ENCODE assay signal across 23 cellular contexts in genomic region chr21:45704311-45705108, GRCh38.
A peak's percentile ranks its signal among the peaks of the same experiment; 100 is the strongest.
DNase-seq lines count a peak whose midpoint lies in the region; ATAC-seq, FAIRE-seq and TF ChIP-seq lines count a peak whose summit lies in the region.
"Had no signal": no experiment of that assay in that cellular context is flagged by ENCODE, and none has a peak within 500 bp of the region (broad histone marks: within the 10 kb centered on the region; RNA-seq: fewer than 3 reads in every experiment).

No MANE protein-coding gene starts in this region.

- peaks cover 3% of the 10 kb centered on the region for H3K27me3 Mint-ChIP-seq in activated T-helper 17 cell treated with anti-CD3 and anti-CD28 coated beads, Interleukin-2, amount 50 U/mL, for 72 hours
- peaks cover 11% of the 10 kb centered on the region for H3K27me3 Mint-ChIP-seq in glutamatergic neuron (ENCODE audit: unreplicated experiment)
- H3K27me3 Mint-ChIP-seq: CD4-positive, alpha-beta memory T cell had no signal

- no peaks in the 10 kb centered on the region for H3K27me3 ChIP-seq in BE2C
- no peaks in the 10 kb centered on the region for H3K27me3 ChIP-seq in pancreas

- peaks cover 3% of the 10 kb centered on the region for H3K4me1 Mint-ChIP-seq in activated T-helper 17 cell treated with anti-CD3 and anti-CD28 coated beads, Interleukin-2, amount 50 U/mL, for 72 hours
- peaks cover 26% of the 10 kb centered on the region for H3K4me1 Mint-ChIP-seq in glutamatergic neuron (ENCODE audit: low read depth, unreplicated experiment)

- DNase-seq in BE2C (peak; percentile 81), SK-N-DZ (ENCODE audit: low spot score) (peak; percentile 97), glutamatergic neuron (no peak), pancreas (no peak)
- no peak for DNase-seq in stimulated activated CD4-positive, alpha-beta T cell treated with anti-CD3 and anti-CD28 coated beads, Interleukin-2, amount 100 ng/mL, for 24 hours
- DNase-seq: AML-193; Calu3; CD4-positive, alpha-beta memory T cell; COR-L47; DMS53; DMS79 treated with DMSO at 0.1 percent for 48 hours; GF-D8; GM23248; H7; HCEC 1CT had no signal

- no peak for FAIRE-seq in pancreas (lab: Jason Lieb, UNC)
- FAIRE-seq: A204.1, GM12891, GM18507, H1 had no signal

- H3K27ac Mint-ChIP-seq in activated T-helper 17 cell treated with anti-CD3 and anti-CD28 coated beads, Interleukin-2, amount 50 U/mL, for 72 hours: peak overlapping the region; percentile 6
- peak overlapping the region; percentile 28 for H3K27ac Mint-ChIP-seq in glutamatergic neuron (ENCODE audit: unreplicated experiment)

- TF ChIP-seq CTCF in BE2C (IDR thresholded peaks at IDR 0.05; ENCODE audit: low read depth, low read length) (no peak), glutamatergic neuron (IDR thresholded peaks at IDR 0.05; ENCODE audit: partially characterized antibody, unreplicated experiment) (no peak), pancreas (IDR thresholded peaks at IDR 0.05) (no peak)

- H3K4me3 ChIP-seq in BE2C (ENCODE audit: low read depth, low read length) (peak overlapping the region; percentile 30), pancreas (no peak overlapping the region)
- H3K4me3 ChIP-seq: GM23248 had no signal

- intact Hi-C loops in pancreas (cut with DNase I): no loop called here

- no peak overlapping the region for H3K4me3 Mint-ChIP-seq in activated T-helper 17 cell treated with anti-CD3 and anti-CD28 coated beads, Interleukin-2, amount 50 U/mL, for 72 hours
- no peak overlapping the region for H3K4me3 Mint-ChIP-seq in glutamatergic neuron (ENCODE audit: unreplicated experiment)
- H3K4me3 Mint-ChIP-seq: CD4-positive, alpha-beta memory T cell had no signal

- H3K27ac ChIP-seq in pancreas: no peak overlapping the region
- H3K27ac ChIP-seq: 22Rv1, GM23248 had no signal

- H3K9me3 ChIP-seq in BE2C (no peaks in the 10 kb centered on the region), pancreas (no peaks in the 10 kb centered on the region)

- peaks cover 3% of the 10 kb centered on the region for H3K36me3 ChIP-seq in BE2C
- H3K36me3 ChIP-seq in pancreas: no peaks in the 10 kb centered on the region

- H3K4me1 ChIP-seq in BE2C (peaks cover 33% of the 10 kb centered on the region), pancreas (no peaks in the 10 kb centered on the region)

- H3K36me3 Mint-ChIP-seq in activated T-helper 17 cell treated with anti-CD3 and anti-CD28 coated beads, Interleukin-2, amount 50 U/mL, for 72 hours (ENCODE audit: low read depth): no peaks in the 10 kb centered on the region
- peaks cover 15% of the 10 kb centered on the region for H3K36me3 Mint-ChIP-seq in glutamatergic neuron (ENCODE audit: unreplicated experiment)

- 70 to 84% methylated on average over 13 of the region's 13 CpGs for WGBS in pancreas, 2 donors

- ATAC-seq in activated T-helper 17 cell treated with anti-CD3 and anti-CD28 coated beads, Interleukin-2, amount 50 U/mL, for 72 hours (replicated peaks): no peak
- ATAC-seq in HG03342 (IDR thresholded peaks at IDR 0.05; ENCODE audit: unreplicated experiment) (no peak), HG02852 (IDR thresholded peaks at IDR 0.05; ENCODE audit: unreplicated experiment) (no peak), pancreas (no peak)

- H3K9me3 Mint-ChIP-seq in activated T-helper 17 cell treated with anti-CD3 and anti-CD28 coated beads, Interleukin-2, amount 50 U/mL, for 72 hours: no peaks in the 10 kb centered on the region
- peaks cover 10% of the 10 kb centered on the region for H3K9me3 Mint-ChIP-seq in glutamatergic neuron (ENCODE audit: unreplicated experiment)

Comparison
In these comparisons a context has a peak if more than half of its experiments do, and no peak if none do; other contexts are left out.
1. DNase-seq: peak in BE2C (single experiment) and SK-N-DZ (single experiment); none in glutamatergic neuron (single experiment), stimulated activated CD4-positive, alpha-beta T cell treated with anti-CD3 and anti-CD28 coated beads, Interleukin-2, amount 100 ng/mL, for 24 hours (0 of 2) and pancreas (0 of 6).